10 cellular contexts compared by ENCODE assay signal in genomic region chr13:81795710-81796109, GRCh38.
"Had no signal": no experiment of that assay in that cellular context is flagged by ENCODE, and none has a peak within 500 bp of the region (broad histone marks: within the 10 kb centered on the region; RNA-seq: fewer than 3 reads in every experiment).

No MANE protein-coding gene starts in this region.

- H3K27ac ChIP-seq: GM23248, HL-60 had no signal

- FAIRE-seq: HepG2 had no signal

- ATAC-seq: HCT116, HepG2 had no signal

- DNase-seq: GM23248, GOT3, H7, HFFc6, KBM-7 had no signal

- H3K36me3 Mint-ChIP-seq: IgD-negative memory B cell had no signal

- H3K4me3 Mint-ChIP-seq: HFFc6, IgD-negative memory B cell had no signal

- H3K4me3 ChIP-seq: GM23248, HAP-1 had no signal

- H3K27ac Mint-ChIP-seq: HFFc6, IgD-negative memory B cell had no signal

- H3K9me3 Mint-ChIP-seq: HFFc6 had no signal

- H3K9ac ChIP-seq: GM23248 had no signal

- H3K27me3 Mint-ChIP-seq: IgD-negative memory B cell had no signal

- H3K4me1 Mint-ChIP-seq: IgD-negative memory B cell had no signal

- H3K4me1 ChIP-seq: HAP-1 had no signal

- H2AFZ ChIP-seq: GM23248 had no signal

- H3K9me3 ChIP-seq: HAP-1 had no signal

- H3K36me3 ChIP-seq: HAP-1 had no signal
